Comparison of ENCODE assay signal across 30 cellular contexts in the genomic region with DNA sequence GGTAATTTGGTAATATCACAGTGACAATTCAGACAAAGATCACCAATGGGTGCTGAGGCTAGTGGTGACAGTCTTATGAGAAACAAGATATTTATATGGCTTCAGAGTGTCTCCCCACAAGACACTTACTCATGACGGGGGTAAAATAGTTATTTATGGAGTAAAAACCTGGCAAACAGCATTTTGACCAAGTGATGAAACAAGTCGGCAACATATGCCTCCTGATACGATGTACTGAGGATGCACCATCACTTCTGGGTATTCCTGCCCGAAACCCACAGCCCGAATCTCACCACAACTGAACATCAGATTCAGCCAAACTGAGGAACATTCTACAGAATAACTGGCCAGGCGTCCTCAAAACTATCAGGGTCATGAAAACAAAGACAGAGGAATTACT.
"Had no signal": no experiment of that assay in that cellular context is flagged by ENCODE, and none has a peak within 500 bp of the region (broad histone marks: within the 10 kb centered on the region; RNA-seq: fewer than 3 reads in every experiment).

No MANE protein-coding gene starts in this region.

- H3K36me3 Mint-ChIP-seq: activated naive CD4-positive, alpha-beta T cell treated with anti-CD3 and anti-CD28 coated beads, Interleukin-2, amount 50 U/mL, for 24 hours; activated naive CD8-positive, alpha-beta T cell treated with anti-CD3 and anti-CD28 coated beads for 36 hours; brain; WTC11 had no signal

- H3K36me3 ChIP-seq: adrenal gland, breast epithelium, cardiac muscle cell had no signal

- DNase-seq: activated CD4-positive, alpha-beta memory T cell treated with anti-CD3 and anti-CD28 coated beads, Interleukin-2, amount 10 ng/mL, durations not matched to agents 7 days and 5 days; activated CD4-positive, alpha-beta T cell treated with anti-CD3 and anti-CD28 coated beads for 1 hour; activated CD4-positive, alpha-beta T cell treated with anti-CD3 and anti-CD28 coated beads for 4 hours; activated CD4-positive, alpha-beta T cell treated with anti-CD3 and anti-CD28 coated beads, Interleukin-2, amount 10 ng/mL, durations not matched to agents 7 days and 5 days; activated CD4-positive, alpha-beta T cell treated with anti-CD3 and anti-CD28 coated beads, Interleukin-2, amount 50 U/mL, for 4 hours; activated effector memory CD4-positive, alpha-beta T cell treated with anti-CD3 and anti-CD28 coated beads, Interleukin-2, amount 50 U/mL, for 16 hours; activated naive CD4-positive, alpha-beta T cell treated with anti-CD3 and anti-CD28 coated beads for 36 hours; activated naive CD8-positive, alpha-beta T cell treated with anti-CD3 and anti-CD28 coated beads for 36 hours; activated naive CD8-positive, alpha-beta T cell treated with anti-CD3 and anti-CD28 coated beads, Interleukin-2, amount 50 U/mL, for 24 hours; activated T-cell treated with anti-CD3 and anti-CD28 coated beads, Interleukin-2, amount 50 U/mL, for 4 hours; amygdala; aorta; central memory CD4-positive, alpha-beta T cell; dorsolateral prefrontal cortex; effector memory CD4-positive, alpha-beta T cell; endodermal cell; foreskin fibroblast; head of caudate nucleus; T-helper 2 cell had no signal

- ATAC-seq: activated naive CD8-positive, alpha-beta T cell treated with anti-CD3 and anti-CD28 coated beads, Interleukin-2, amount 50 U/mL, for 24 hours; activated T-cell treated with anti-CD3 and anti-CD28 coated beads, Interleukin-2, amount 50 U/mL, for 4 hours; esophagus mucosa; WTC11 had no signal

- H3K27me3 Mint-ChIP-seq: activated naive CD4-positive, alpha-beta T cell treated with anti-CD3 and anti-CD28 coated beads, Interleukin-2, amount 50 U/mL, for 24 hours had no signal

- H3K9me3 ChIP-seq: adrenal gland, breast epithelium had no signal

- H3K4me3 Mint-ChIP-seq: activated CD4-positive, alpha-beta memory T cell treated with anti-CD3 and anti-CD28 coated beads, Interleukin-2, amount 10 ng/mL, durations not matched to agents 7 days and 5 days; activated CD4-positive, alpha-beta T cell treated with anti-CD3 and anti-CD28 coated beads, Interleukin-2, amount 10 ng/mL, durations not matched to agents 7 days and 5 days; activated naive CD4-positive, alpha-beta T cell treated with anti-CD3 and anti-CD28 coated beads for 36 hours; activated naive CD4-positive, alpha-beta T cell treated with anti-CD3 and anti-CD28 coated beads, Interleukin-2, amount 50 U/mL, for 24 hours; activated naive CD8-positive, alpha-beta T cell treated with anti-CD3 and anti-CD28 coated beads for 36 hours; activated naive CD8-positive, alpha-beta T cell treated with anti-CD3 and anti-CD28 coated beads, Interleukin-2, amount 50 U/mL, for 24 hours; activated T-cell treated with anti-CD3 and anti-CD28 coated beads, Interleukin-2, amount 50 U/mL, for 4 hours; brain; dendritic cell treated with granulocyte-macrophage colony-stimulating factor and Interleukin-4, amounts not matched to agents 40 ng/mL and 50 ng/mL, for 4 days; endodermal cell; WTC11 had no signal

- H3K4me3 ChIP-seq: adrenal gland, breast epithelium, cardiac muscle cell, coronary artery, dorsolateral prefrontal cortex had no signal

- H3K27ac ChIP-seq: adrenal gland, breast epithelium, cardiac muscle cell, coronary artery, dorsolateral prefrontal cortex had no signal

- H3K4me1 ChIP-seq: adrenal gland, breast epithelium had no signal

- FAIRE-seq: frontal cortex had no signal

- H3K9me3 Mint-ChIP-seq: activated CD4-positive, alpha-beta memory T cell treated with anti-CD3 and anti-CD28 coated beads, Interleukin-2, amount 10 ng/mL, durations not matched to agents 7 days and 5 days; activated CD4-positive, alpha-beta T cell treated with anti-CD3 and anti-CD28 coated beads, Interleukin-2, amount 10 ng/mL, durations not matched to agents 7 days and 5 days; activated naive CD4-positive, alpha-beta T cell treated with anti-CD3 and anti-CD28 coated beads for 36 hours; activated naive CD4-positive, alpha-beta T cell treated with anti-CD3 and anti-CD28 coated beads, Interleukin-2, amount 50 U/mL, for 24 hours; activated naive CD8-positive, alpha-beta T cell treated with anti-CD3 and anti-CD28 coated beads for 36 hours; activated naive CD8-positive, alpha-beta T cell treated with anti-CD3 and anti-CD28 coated beads, Interleukin-2, amount 50 U/mL, for 24 hours; activated T-cell treated with anti-CD3 and anti-CD28 coated beads, Interleukin-2, amount 50 U/mL, for 4 hours; activated T-helper 2 cell treated with anti-CD3 and anti-CD28 coated beads, Interferon-gamma antibody, Interleukin-2, Interleukin-4, amounts not matched to agents 10 μg/mL and 5 μg/mL and 100 μg/mL, durations not matched to agents 14 hours and 24 hours and 36 hours; brain; dendritic cell treated with granulocyte-macrophage colony-stimulating factor and Interleukin-4, amounts not matched to agents 40 ng/mL and 50 ng/mL, for 4 days; endodermal cell; WTC11 had no signal

- H3K27me3 ChIP-seq: adrenal gland, breast epithelium, cardiac muscle cell, dorsolateral prefrontal cortex had no signal

- H3K27ac Mint-ChIP-seq: activated CD4-positive, alpha-beta memory T cell treated with anti-CD3 and anti-CD28 coated beads, Interleukin-2, amount 10 ng/mL, durations not matched to agents 7 days and 5 days; activated CD4-positive, alpha-beta T cell treated with anti-CD3 and anti-CD28 coated beads, Interleukin-2, amount 10 ng/mL, durations not matched to agents 7 days and 5 days; activated naive CD4-positive, alpha-beta T cell treated with anti-CD3 and anti-CD28 coated beads for 36 hours; activated naive CD4-positive, alpha-beta T cell treated with anti-CD3 and anti-CD28 coated beads, Interleukin-2, amount 50 U/mL, for 24 hours; activated naive CD8-positive, alpha-beta T cell treated with anti-CD3 and anti-CD28 coated beads for 36 hours; activated naive CD8-positive, alpha-beta T cell treated with anti-CD3 and anti-CD28 coated beads, Interleukin-2, amount 50 U/mL, for 24 hours; activated T-helper 2 cell treated with anti-CD3 and anti-CD28 coated beads, Interferon-gamma antibody, Interleukin-2, Interleukin-4, amounts not matched to agents 10 μg/mL and 5 μg/mL and 100 μg/mL, durations not matched to agents 14 hours and 24 hours and 36 hours; brain; dendritic cell treated with granulocyte-macrophage colony-stimulating factor and Interleukin-4, amounts not matched to agents 40 ng/mL and 50 ng/mL, for 4 days; endodermal cell; WTC11 had no signal

- H3K4me1 Mint-ChIP-seq: activated naive CD4-positive, alpha-beta T cell treated with anti-CD3 and anti-CD28 coated beads, Interleukin-2, amount 50 U/mL, for 24 hours; activated naive CD8-positive, alpha-beta T cell treated with anti-CD3 and anti-CD28 coated beads, Interleukin-2, amount 50 U/mL, for 24 hours; brain; endodermal cell; WTC11 had no signal
